In genomic region chr2:170973492-170974303, GRCh38 we compare ENCODE assay signal across 1 cellular context.
A peak's percentile ranks its signal among the peaks of the same experiment; 100 is the strongest.
TF ChIP-seq lines count a peak whose summit lies in the region.

No MANE protein-coding gene starts in this region.

TF ChIP-seq in HepG2, 621 proteins besides CTCF, POLR2A, EP300 and RAD21 (continued from another document and continues in another):
- TF ChIP-seq, protein P1, sequence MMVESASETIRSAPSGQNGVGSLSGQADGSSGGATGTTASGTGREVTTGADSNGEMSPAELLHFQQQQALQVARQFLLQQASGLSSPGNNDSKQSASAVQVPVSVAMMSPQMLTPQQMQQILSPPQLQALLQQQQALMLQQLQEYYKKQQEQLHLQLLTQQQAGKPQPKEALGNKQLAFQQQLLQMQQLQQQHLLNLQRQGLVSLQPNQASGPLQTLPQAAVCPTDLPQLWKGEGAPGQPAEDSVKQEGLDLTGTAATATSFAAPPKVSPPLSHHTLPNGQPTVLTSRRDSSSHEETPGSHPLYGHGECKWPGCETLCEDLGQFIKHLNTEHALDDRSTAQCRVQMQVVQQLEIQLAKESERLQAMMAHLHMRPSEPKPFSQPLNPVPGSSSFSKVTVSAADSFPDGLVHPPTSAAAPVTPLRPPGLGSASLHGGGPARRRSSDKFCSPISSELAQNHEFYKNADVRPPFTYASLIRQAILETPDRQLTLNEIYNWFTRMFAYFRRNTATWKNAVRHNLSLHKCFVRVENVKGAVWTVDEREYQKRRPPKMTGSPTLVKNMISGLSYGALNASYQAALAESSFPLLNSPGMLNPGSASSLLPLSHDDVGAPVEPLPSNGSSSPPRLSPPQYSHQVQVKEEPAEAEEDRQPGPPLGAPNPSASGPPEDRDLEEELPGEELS (CRISPR knock-in tag; IDR thresholded peaks at IDR 0.05), result peak; percentile 63; the same call in 1 of the 2 replicates
- no peak for TF ChIP-seq ZNF382 (CRISPR knock-in tag; IDR thresholded peaks at IDR 0.05; ENCODE audit: borderline replicate concordance)
- TF ChIP-seq HDAC1 (CRISPR knock-in tag; IDR thresholded peaks at IDR 0.05), result peak; percentile 34; the same call in 1 of the 2 replicates
- peak; percentile 94 for TF ChIP-seq IRF9 (CRISPR knock-in tag; IDR thresholded peaks at IDR 0.05; ENCODE audit: borderline replicate concordance)
- TF ChIP-seq PAWR (CRISPR knock-in tag; IDR thresholded peaks at IDR 0.05; ENCODE audit: borderline replicate concordance), result peak; percentile 46; the same call in 1 of the 2 replicates
- TF ChIP-seq ZNF224 (CRISPR knock-in tag; IDR thresholded peaks at IDR 0.05), result 0 out of 2 replicates have a peak, but pooled peaks have one; percentile 11
- TF ChIP-seq ATF5 (CRISPR knock-in tag; IDR thresholded peaks at IDR 0.05; ENCODE audit: low read depth), result no peak
- TF ChIP-seq ZNF143 (CRISPR knock-in tag; IDR thresholded peaks at IDR 0.05), result 0 out of 2 replicates have a peak, but pooled peaks have one; percentile 55
- peak; percentile 33; the same call in 1 of the 2 replicates for TF ChIP-seq CCDC6 (CRISPR knock-in tag; IDR thresholded peaks at IDR 0.05)
- TF ChIP-seq ZFP91 (CRISPR knock-in tag; IDR thresholded peaks at IDR 0.05; ENCODE audit: borderline replicate concordance), result 0 out of 2 replicates have a peak, but pooled peaks have one; percentile 68
- TF ChIP-seq RXRA (CRISPR knock-in tag; IDR thresholded peaks at IDR 0.05), result peak; percentile 93
- no peak for TF ChIP-seq NCOA5 (CRISPR knock-in tag; IDR thresholded peaks at IDR 0.05)
- TF ChIP-seq ZNF614 (CRISPR knock-in tag; IDR thresholded peaks at IDR 0.05; ENCODE audit: borderline replicate concordance), result 0 out of 2 replicates have a peak, but pooled peaks have one; percentile 45
- TF ChIP-seq ZNF260 (CRISPR knock-in tag; IDR thresholded peaks at IDR 0.05; ENCODE audit: borderline replicate concordance, low read depth), result 0 out of 2 replicates have a peak, but pooled peaks have one; percentile 31
- TF ChIP-seq LRRFIP1 (CRISPR knock-in tag; conservative IDR thresholded peaks at IDR 0.05), result no peak
- TF ChIP-seq MIXL1 (CRISPR knock-in tag; IDR thresholded peaks at IDR 0.05), result no peak; the same call in 1 of the 2 replicates
- TF ChIP-seq ZNF598 (CRISPR knock-in tag; IDR thresholded peaks at IDR 0.05; ENCODE audit: borderline replicate concordance), result peak; percentile 74; the same call in 1 of the 2 replicates
- no peak for TF ChIP-seq CREB1 (IDR thresholded peaks at IDR 0.05)
- TF ChIP-seq CREB1 (CRISPR knock-in tag; IDR thresholded peaks at IDR 0.05), result no peak
- TF ChIP-seq POLR2AphosphoS2 (IDR thresholded peaks at IDR 0.05; ENCODE audit: low read depth, low read length), result 0 out of 2 replicates have a peak, but pooled peaks have one; percentile 67
- TF ChIP-seq ZBTB44 (CRISPR knock-in tag; IDR thresholded peaks at IDR 0.05), result 0 out of 2 replicates have a peak, but pooled peaks have one; percentile 27
- TF ChIP-seq ZC3H4 (CRISPR knock-in tag; IDR thresholded peaks at IDR 0.05; ENCODE audit: borderline replicate concordance), result no peak
- TF ChIP-seq ZNF737 (CRISPR knock-in tag; IDR thresholded peaks at IDR 0.05; ENCODE audit: borderline replicate concordance), result no peak
- TF ChIP-seq ZFAT (CRISPR knock-in tag; conservative IDR thresholded peaks at IDR 0.05), result peak; percentile 77; the same call in 1 of the 2 replicates
- TF ChIP-seq ZNF687 (CRISPR knock-in tag; IDR thresholded peaks at IDR 0.05), result peak; percentile 96
- TF ChIP-seq, protein P2, sequence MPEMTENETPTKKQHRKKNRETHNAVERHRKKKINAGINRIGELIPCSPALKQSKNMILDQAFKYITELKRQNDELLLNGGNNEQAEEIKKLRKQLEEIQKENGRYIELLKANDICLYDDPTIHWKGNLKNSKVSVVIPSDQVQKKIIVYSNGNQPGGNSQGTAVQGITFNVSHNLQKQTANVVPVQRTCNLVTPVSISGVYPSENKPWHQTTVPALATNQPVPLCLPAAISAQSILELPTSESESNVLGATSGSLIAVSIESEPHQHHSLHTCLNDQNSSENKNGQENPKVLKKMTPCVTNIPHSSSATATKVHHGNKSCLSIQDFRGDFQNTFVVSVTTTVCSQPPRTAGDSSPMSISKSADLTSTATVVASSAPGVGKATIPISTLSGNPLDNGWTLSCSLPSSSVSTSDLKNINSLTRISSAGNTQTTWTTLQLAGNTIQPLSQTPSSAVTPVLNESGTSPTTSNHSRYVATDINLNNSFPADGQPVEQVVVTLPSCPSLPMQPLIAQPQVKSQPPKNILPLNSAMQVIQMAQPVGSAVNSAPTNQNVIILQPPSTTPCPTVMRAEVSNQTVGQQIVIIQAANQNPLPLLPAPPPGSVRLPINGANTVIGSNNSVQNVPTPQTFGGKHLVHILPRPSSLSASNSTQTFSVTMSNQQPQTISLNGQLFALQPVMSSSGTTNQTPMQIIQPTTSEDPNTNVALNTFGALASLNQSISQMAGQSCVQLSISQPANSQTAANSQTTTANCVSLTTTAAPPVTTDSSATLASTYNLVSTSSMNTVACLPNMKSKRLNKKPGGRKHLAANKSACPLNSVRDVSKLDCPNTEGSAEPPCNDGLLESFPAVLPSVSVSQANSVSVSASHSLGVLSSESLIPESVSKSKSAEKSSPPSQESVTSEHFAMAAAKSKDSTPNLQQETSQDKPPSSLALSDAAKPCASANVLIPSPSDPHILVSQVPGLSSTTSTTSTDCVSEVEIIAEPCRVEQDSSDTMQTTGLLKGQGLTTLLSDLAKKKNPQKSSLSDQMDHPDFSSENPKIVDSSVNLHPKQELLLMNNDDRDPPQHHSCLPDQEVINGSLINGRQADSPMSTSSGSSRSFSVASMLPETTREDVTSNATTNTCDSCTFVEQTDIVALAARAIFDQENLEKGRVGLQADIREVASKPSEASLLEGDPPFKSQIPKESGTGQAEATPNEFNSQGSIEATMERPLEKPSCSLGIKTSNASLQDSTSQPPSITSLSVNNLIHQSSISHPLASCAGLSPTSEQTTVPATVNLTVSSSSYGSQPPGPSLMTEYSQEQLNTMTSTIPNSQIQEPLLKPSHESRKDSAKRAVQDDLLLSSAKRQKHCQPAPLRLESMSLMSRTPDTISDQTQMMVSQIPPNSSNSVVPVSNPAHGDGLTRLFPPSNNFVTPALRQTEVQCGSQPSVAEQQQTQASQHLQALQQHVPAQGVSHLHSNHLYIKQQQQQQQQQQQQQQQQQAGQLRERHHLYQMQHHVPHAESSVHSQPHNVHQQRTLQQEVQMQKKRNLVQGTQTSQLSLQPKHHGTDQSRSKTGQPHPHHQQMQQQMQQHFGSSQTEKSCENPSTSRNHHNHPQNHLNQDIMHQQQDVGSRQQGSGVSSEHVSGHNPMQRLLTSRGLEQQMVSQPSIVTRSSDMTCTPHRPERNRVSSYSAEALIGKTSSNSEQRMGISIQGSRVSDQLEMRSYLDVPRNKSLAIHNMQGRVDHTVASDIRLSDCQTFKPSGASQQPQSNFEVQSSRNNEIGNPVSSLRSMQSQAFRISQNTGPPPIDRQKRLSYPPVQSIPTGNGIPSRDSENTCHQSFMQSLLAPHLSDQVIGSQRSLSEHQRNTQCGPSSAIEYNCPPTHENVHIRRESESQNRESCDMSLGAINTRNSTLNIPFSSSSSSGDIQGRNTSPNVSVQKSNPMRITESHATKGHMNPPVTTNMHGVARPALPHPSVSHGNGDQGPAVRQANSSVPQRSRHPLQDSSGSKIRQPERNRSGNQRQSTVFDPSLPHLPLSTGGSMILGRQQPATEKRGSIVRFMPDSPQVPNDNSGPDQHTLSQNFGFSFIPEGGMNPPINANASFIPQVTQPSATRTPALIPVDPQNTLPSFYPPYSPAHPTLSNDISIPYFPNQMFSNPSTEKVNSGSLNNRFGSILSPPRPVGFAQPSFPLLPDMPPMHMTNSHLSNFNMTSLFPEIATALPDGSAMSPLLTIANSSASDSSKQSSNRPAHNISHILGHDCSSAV (CRISPR knock-in tag; IDR thresholded peaks at IDR 0.05; ENCODE audit: borderline replicate concordance), result no peak; the same call in 1 of the 2 replicates
- TF ChIP-seq NFYB (CRISPR knock-in tag; IDR thresholded peaks at IDR 0.05), result no peak
- TF ChIP-seq MED13 (CRISPR knock-in tag; IDR thresholded peaks at IDR 0.05), result peak; percentile 61; the same call in 1 of the 2 replicates
